In the genomic region with DNA sequence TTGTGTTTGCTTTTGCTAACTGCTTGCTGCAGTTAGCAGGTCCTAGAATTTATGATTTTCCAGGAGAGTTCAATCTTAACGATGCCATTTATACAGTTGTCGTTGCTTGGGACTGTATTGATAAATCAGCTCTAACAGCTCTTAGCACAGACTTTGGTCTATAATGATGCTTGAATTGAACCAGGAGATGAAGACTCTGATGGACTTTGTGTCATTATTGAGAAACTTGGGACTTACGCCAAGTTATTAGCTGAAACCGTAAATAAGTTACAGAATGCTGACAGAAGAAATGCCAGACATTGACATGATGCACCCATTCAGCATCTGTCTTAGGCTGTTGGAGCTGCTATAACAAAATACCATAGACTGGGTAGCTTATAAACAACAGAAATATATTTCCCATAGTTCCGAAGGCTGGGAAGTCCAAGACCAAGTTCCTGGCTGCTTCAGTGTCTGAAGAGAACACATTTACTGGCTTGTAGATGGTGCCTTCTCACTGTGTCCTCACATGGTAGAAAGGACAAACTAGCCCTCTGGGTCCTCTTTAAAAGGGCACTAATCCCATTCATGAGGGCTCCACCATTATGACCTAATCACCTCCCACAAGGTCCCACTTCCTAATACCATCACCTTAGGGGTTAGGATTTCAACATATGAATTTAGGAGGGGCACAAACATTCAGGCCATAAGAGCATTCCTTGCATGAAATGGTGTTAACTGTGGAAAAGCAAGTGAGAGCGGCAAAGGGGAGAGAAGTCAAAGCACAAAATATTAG, we compare ENCODE assay signal across 21 cellular contexts. TPM values are rescaled to one million over a fixed set of nuclear protein-coding genes. Genes with fewer than 3 reads are reported as not detected.
DNase-seq lines count a peak whose midpoint lies in the region; ATAC-seq, FAIRE-seq and TF ChIP-seq lines count a peak whose summit lies in the region.
"Had no signal": no experiment of that assay in that cellular context is flagged by ENCODE, and none has a peak within 500 bp of the region (broad histone marks: within the 10 kb centered on the region; RNA-seq: fewer than 3 reads in every experiment).

No MANE protein-coding gene starts in this region.

- no peak for FAIRE-seq in A549 (lab: Jason Lieb, UNC)
- FAIRE-seq: D721Med, G401.6, GM12891, GM19239 had no signal

- no peak overlapping the region for H3K9ac ChIP-seq in duodenal mucosa (ENCODE audit: low read depth in 1 of 2, low read length in 2 of 2)
- no peak overlapping the region for H3K9ac ChIP-seq in liver (ENCODE audit: low read depth in 1 of 2, low read length in 2 of 2)
- H3K9ac ChIP-seq: GM23248 had no signal

- ATAC-seq in A549: no peak

- H3K9me3 ChIP-seq in A549: peaks cover 6% of the 10 kb centered on the region
- H3K9me3 ChIP-seq in duodenal mucosa (ENCODE audit: control insufficient read depth in 1 of 2, low read length in 2 of 2): no peaks in the 10 kb centered on the region
- H3K9me3 ChIP-seq in hepatocyte (ENCODE audit: low read depth): no peaks in the 10 kb centered on the region
- H3K9me3 ChIP-seq in liver (ENCODE audit: control insufficient read depth in 4 of 4, low read length in 3 of 4): no peaks in the 10 kb centered on the region
- H3K9me3 ChIP-seq: BE2C, Caco-2, HAP-1 had no signal

- H3K4me2 ChIP-seq in A549 (no peak overlapping the region; the same call in 2 of the 3 replicates), hepatocyte (no peak overlapping the region)

- intact Hi-C loops in activated T-helper 2 cell treated with anti-CD3 and anti-CD28 coated beads, Interferon-gamma antibody, Interleukin-2, Interleukin-4, amounts not matched to agents 10 μg/mL and 5 μg/mL and 100 μg/mL, durations not matched to agents 14 hours and 24 hours and 36 hours (cut with micrococcal nuclease): loop anchor here (5.0 kb wide), 1 partner anchor 37 kb away; no protein-coding TSS in a partner anchor

- H3K4me1 ChIP-seq in A549: peaks cover 59% of the 10 kb centered on the region
- peaks cover 46 to 64% of the 10 kb centered on the region in 2 donors for H3K4me1 ChIP-seq in duodenal mucosa (ENCODE audit: control insufficient read depth in 1 of 2, insufficient read depth in 2 of 2, low read length in 2 of 2)
- peaks cover 22% of the 10 kb centered on the region for H3K4me1 ChIP-seq in hepatocyte (ENCODE audit: insufficient read depth)
- H3K4me1 ChIP-seq in liver (ENCODE audit: control insufficient read depth in 4 of 4, insufficient read depth in 4 of 4, low read length in 3 of 4): peaks cover 14 to 54% (median 47%) of the 10 kb centered on the region in 4 donors

- no peaks in the 10 kb centered on the region for H3K27me3 Mint-ChIP-seq in activated T-helper 2 cell treated with anti-CD3 and anti-CD28 coated beads, Interferon-gamma antibody, Interleukin-2, Interleukin-4, amounts not matched to agents 10 μg/mL and 5 μg/mL and 100 μg/mL, durations not matched to agents 14 hours and 24 hours and 36 hours (ENCODE audit: low read depth)
- H3K27me3 Mint-ChIP-seq: CD4-positive, CD25-positive, alpha-beta regulatory T cell had no signal

- H3K36me3 ChIP-seq in duodenal mucosa (ENCODE audit: control insufficient read depth in 1 of 2, insufficient read depth in 2 of 2, low read length in 2 of 2) (no peaks in the 10 kb centered on the region), hepatocyte (replicated peaks; ENCODE audit: insufficient read depth, low read depth) (no peaks in the 10 kb centered on the region), liver (ENCODE audit: control insufficient read depth in 4 of 4, insufficient read depth in 3 of 4, low read depth in 1 of 4, low read length in 3 of 4) (no peaks in the 10 kb centered on the region)
- H3K36me3 ChIP-seq: HAP-1 had no signal

- H3K27ac Mint-ChIP-seq in activated T-helper 2 cell treated with anti-CD3 and anti-CD28 coated beads, Interferon-gamma antibody, Interleukin-2, Interleukin-4, amounts not matched to agents 10 μg/mL and 5 μg/mL and 100 μg/mL, durations not matched to agents 14 hours and 24 hours and 36 hours: no peak overlapping the region

- H3K27ac ChIP-seq in A549 (peak overlapping the region; percentile 73 to 82), duodenal mucosa (ENCODE audit: low read depth, low read length) (peak overlapping the region; percentile 15), hepatocyte (peak overlapping the region; percentile 92), liver (ENCODE audit: low read depth in 1 of 2, low read length in 2 of 2) (peak overlapping the region in 1 of 2 donors; percentile 91)
- H3K27ac ChIP-seq: GM23248, HL-60 had no signal

- H3K9me3 Mint-ChIP-seq in activated T-helper 2 cell treated with anti-CD3 and anti-CD28 coated beads, Interferon-gamma antibody, Interleukin-2, Interleukin-4, amounts not matched to agents 10 μg/mL and 5 μg/mL and 100 μg/mL, durations not matched to agents 14 hours and 24 hours and 36 hours: no peaks in the 10 kb centered on the region
- H3K9me3 Mint-ChIP-seq: CD4-positive, CD25-positive, alpha-beta regulatory T cell had no signal

- TF ChIP-seq RAD21 in A549 (conservative IDR thresholded peaks at IDR 0.05 in 1 of 2, IDR thresholded peaks at IDR 0.05 in 1 of 2) (no peak), liver (IDR thresholded peaks at IDR 0.05) (no peak)

- WGBS in A549 (ENCODE audit: missing lambda C conversion rate): 82% methylated on average over 6 of the region's 6 CpGs
- WGBS in hepatocyte (ENCODE audit: low lambda C conversion rate, missing lambda C conversion rate): 72% methylated on average over 6 of the region's 6 CpGs
- WGBS in liver: 55% methylated on average over 6 of the region's 6 CpGs

- no peak overlapping the region for H2AFZ ChIP-seq in hepatocyte
- H2AFZ ChIP-seq: GM23248 had no signal

- no peaks in the 10 kb centered on the region for H3K9me2 ChIP-seq in hepatocyte (replicated peaks; ENCODE audit: insufficient read depth)

- H3K4me3 ChIP-seq in A549: no peak overlapping the region
- H3K4me3 ChIP-seq in duodenal mucosa (ENCODE audit: low read depth in 1 of 2, low read length in 2 of 2): no peak overlapping the region
- H3K4me3 ChIP-seq in hepatocyte: no peak overlapping the region
- no peak overlapping the region for H3K4me3 ChIP-seq in liver (ENCODE audit: low read depth in 1 of 3, low read length in 3 of 3)
- H3K4me3 ChIP-seq: GM23248, HAP-1 had no signal

- POLR2A ChIA-PET in A549 (lab: Yijun Ruan, JAX): no interaction called here

- H4K20me1 ChIP-seq in hepatocyte (ENCODE audit: insufficient read depth, poor library complexity, severe bottlenecking): no peaks in the 10 kb centered on the region

- no peak for TF ChIP-seq EP300 in A549 (IDR thresholded peaks at IDR 0.05)

- H3K4me1 Mint-ChIP-seq in activated T-helper 2 cell treated with anti-CD3 and anti-CD28 coated beads, Interferon-gamma antibody, Interleukin-2, Interleukin-4, amounts not matched to agents 10 μg/mL and 5 μg/mL and 100 μg/mL, durations not matched to agents 14 hours and 24 hours and 36 hours (ENCODE audit: low read depth): peaks cover 20% of the 10 kb centered on the region

- DNase-seq in A549 (ENCODE audit: low read depth in 1 of 2, low spot score in 1 of 2) (no peak), hepatocyte (ENCODE audit: low spot score) (no peak), OCI-M2 (lab: John Stamatoyannopoulos, UW; ENCODE audit: unreplicated experiment) (no peak), NCI-H774 (lab: John Stamatoyannopoulos, UW) (no peak), NCI-H2171 treated with DMSO at 0.1 percent for 48 hours (lab: John Stamatoyannopoulos, UW) (no peak)
- no peak for DNase-seq in activated T-helper 2 cell treated with anti-CD3 and anti-CD28 coated beads, Interferon-gamma antibody, Interleukin-2, Interleukin-4, amounts not matched to agents 10 μg/mL and 5 μg/mL and 100 μg/mL, durations not matched to agents 14 hours and 24 hours and 36 hours (ENCODE audit: low spot score)
- DNase-seq: 8988T; BE2C; C1 segment of cervical spinal cord; Caco-2; CD4-positive, CD25-positive, alpha-beta regulatory T cell; GM23248; IMR-90 had no signal

- H3K79me2 ChIP-seq in hepatocyte: no peaks in the 10 kb centered on the region

- H3K36me3 Mint-ChIP-seq in activated T-helper 2 cell treated with anti-CD3 and anti-CD28 coated beads, Interferon-gamma antibody, Interleukin-2, Interleukin-4, amounts not matched to agents 10 μg/mL and 5 μg/mL and 100 μg/mL, durations not matched to agents 14 hours and 24 hours and 36 hours (ENCODE audit: low read depth): no peaks in the 10 kb centered on the region

- H3K4me3 Mint-ChIP-seq in activated T-helper 2 cell treated with anti-CD3 and anti-CD28 coated beads, Interferon-gamma antibody, Interleukin-2, Interleukin-4, amounts not matched to agents 10 μg/mL and 5 μg/mL and 100 μg/mL, durations not matched to agents 14 hours and 24 hours and 36 hours (ENCODE audit: low read depth): no peak overlapping the region
- H3K4me3 Mint-ChIP-seq: CD4-positive, CD25-positive, alpha-beta regulatory T cell had no signal

- no peak for TF ChIP-seq POLR2A in A549 (IDR thresholded peaks at IDR 0.05; ENCODE audit: low read length)

- no peaks in the 10 kb centered on the region for H3K27me3 ChIP-seq in duodenal mucosa (ENCODE audit: control insufficient read depth in 1 of 2, insufficient read depth in 2 of 2, low read length in 2 of 2)
- H3K27me3 ChIP-seq in hepatocyte: no peaks in the 10 kb centered on the region
- H3K27me3 ChIP-seq in liver (ENCODE audit: control insufficient read depth in 4 of 4, insufficient read depth in 4 of 4, low read length in 3 of 4): no peaks in the 10 kb centered on the region
- H3K27me3 ChIP-seq: BE2C had no signal

- TF ChIP-seq CTCF in A549 (IDR thresholded peaks at IDR 0.05) (no peak), hepatocyte (IDR thresholded peaks at IDR 0.05; ENCODE audit: poor library complexity) (no peak), liver (IDR thresholded peaks at IDR 0.05; ENCODE audit: low read depth, low read length, missing input control) (no peak)

- CTCF ChIA-PET in A549 (lab: Yijun Ruan, JAX): interaction anchor here (1.1 to 6.7 kb wide), 2 partner anchors 18 to 23 kb away, joined by 4 to 44 read pairs; partner anchors contain the start of gene GLRX

TF ChIP-seq in A549, 52 proteins besides CTCF, POLR2A, EP300 and RAD21 (continues in another document):
- TF ChIP-seq RARB (CRISPR knock-in tag; IDR thresholded peaks at IDR 0.05) (no peak), NPAS2 (CRISPR knock-in tag; IDR thresholded peaks at IDR 0.05; ENCODE audit: borderline replicate concordance) (no peak)

TF ChIP-seq in liver, 16 proteins besides CTCF, POLR2A, EP300 and RAD21 (continues in another document):
- TF ChIP-seq HNF4A (conservative IDR thresholded peaks at IDR 0.05) (peak; percentile 59 to 90), JUND (IDR thresholded peaks at IDR 0.05) (no peak)

RNA-seq across cellular contexts. Expression of gene GLRX, which starts 17.6 kb away (rescaled TPM):
- polyA plus RNA-seq in A549 (2011; rRNA removed): 329 and 381 TPM in 2 replicates
- polyA plus RNA-seq in A549 (2012; cell fraction: cytosol; rRNA removed): 165 and 222 TPM in 2 replicates
- 49.6 and 81.8 TPM in 2 replicates for polyA plus RNA-seq in A549 (2012; cell fraction: nucleus; rRNA removed)
- 96.4 to 113 TPM (median 106 TPM) in 3 replicates for polyA plus RNA-seq in A549 (2017; fragmentation: RNase III; extraction: RNeasy Plus Mini Kit Qiagen cat#74134 plus additional on column Dnase treatment)
- polyA minus RNA-seq in A549 (2011; rRNA and poly(A)+ RNA removed): 97.8 and 196 TPM in 2 replicates
- total RNA-seq in hepatocyte: 57.8 and 79.1 TPM in 2 replicates
- polyA plus RNA-seq in hepatocyte: 101 and 103 TPM in 2 replicates
- 10 to 100 TPM; 48.2 to 61.8 TPM for total RNA-seq in liver
- 100 to 1,000 TPM; 152 to 187 TPM for polyA plus RNA-seq in liver
- 14.9 and 18.5 TPM in 2 replicates for total RNA-seq in activated T-helper 2 cell treated with anti-CD3 and anti-CD28 coated beads, Interferon-gamma antibody, Interleukin-2, Interleukin-4, amounts not matched to agents 10 μg/mL and 5 μg/mL and 100 μg/mL, durations not matched to agents 14 hours and 24 hours and 36 hours
